In genomic region chr1:214332950-214333798, GRCh38 we compare ENCODE assay signal across 9 cellular contexts. TPM values are rescaled to one million over a fixed set of nuclear protein-coding genes. Genes with fewer than 3 reads are reported as not detected.
DNase-seq lines count a peak whose midpoint lies in the region; ATAC-seq and TF ChIP-seq lines count a peak whose summit lies in the region.
"Had no signal": no experiment of that assay in that cellular context is flagged by ENCODE, and none has a peak within 500 bp of the region (broad histone marks: within the 10 kb centered on the region; RNA-seq: fewer than 3 reads in every experiment).

No MANE protein-coding gene starts in this region.

- H3K4me1 Mint-ChIP-seq in CD8-positive, alpha-beta T cell (ENCODE audit: low read depth): no peaks in the 10 kb centered on the region
- peaks cover 7% of the 10 kb centered on the region for H3K4me1 Mint-ChIP-seq in activated CD8-positive, alpha-beta T cell treated with anti-CD3 and anti-CD28 coated beads, Interleukin-2, amount 10 ng/mL, durations not matched to agents 7 days and 5 days (ENCODE audit: low read depth)

- no peaks in the 10 kb centered on the region for H3K27me3 ChIP-seq in CD8-positive, alpha-beta T cell (ENCODE audit: insufficient read depth, low read length)

- intact Hi-C loops in CD8-positive, alpha-beta T cell (cut with DNase I, micrococcal nuclease): loop anchor here (1.0 to 10.0 kb wide), 6 partner anchors 252 to 1194 kb away; no protein-coding TSS in a partner anchor

- no peaks in the 10 kb centered on the region for H3K27me3 Mint-ChIP-seq in CD8-positive, alpha-beta T cell (ENCODE audit: low read depth)
- H3K27me3 Mint-ChIP-seq in activated CD8-positive, alpha-beta T cell treated with anti-CD3 and anti-CD28 coated beads, Interleukin-2, amount 10 ng/mL, durations not matched to agents 7 days and 5 days (ENCODE audit: low read depth): no peaks in the 10 kb centered on the region

- CTCF ChIA-PET in CD8-positive, alpha-beta T cell (lab: Charles Lee): interaction anchor here (0.8 to 17.7 kb wide), 26 partner anchors 8 to 1209 kb away, joined by 3 to 681 read pairs (median 10); partner anchors contain the start of gene SMYD2
- CTCF ChIA-PET in activated CD8-positive, alpha-beta T cell treated with anti-CD3 and anti-CD28 coated beads, Interleukin-2, amount 10 ng/mL, durations not matched to agents 7 days and 5 days (lab: Charles Lee): interaction anchor here (0.7 to 11.6 kb wide), 67 partner anchors 8 to 1194 kb away, joined by 3 to 486 read pairs (median 8); partner anchors contain the start of genes CENPF and SMYD2

- H3K4me3 Mint-ChIP-seq in CD8-positive, alpha-beta T cell: no peak overlapping the region
- H3K4me3 Mint-ChIP-seq in activated CD8-positive, alpha-beta T cell treated with anti-CD3 and anti-CD28 coated beads, Interleukin-2, amount 10 ng/mL, durations not matched to agents 7 days and 5 days: no peak overlapping the region

- peaks cover 19% of the 10 kb centered on the region for H3K36me3 ChIP-seq in CD8-positive, alpha-beta T cell (ENCODE audit: insufficient read depth, low read length)

- no peak for ATAC-seq in CD8-positive, alpha-beta T cell
- no peak for ATAC-seq in activated CD8-positive, alpha-beta T cell treated with anti-CD3 and anti-CD28 coated beads, Interleukin-2, amount 10 ng/mL, durations not matched to agents 7 days and 5 days
- ATAC-seq in omental fat pad (ENCODE audit: low FRiP score) (no peak), HG03095 (IDR thresholded peaks at IDR 0.05; ENCODE audit: unreplicated experiment) (no peak)

- POLR2A ChIA-PET in CD8-positive, alpha-beta T cell (lab: Charles Lee): no interaction called here
- POLR2A ChIA-PET in activated CD8-positive, alpha-beta T cell treated with anti-CD3 and anti-CD28 coated beads, Interleukin-2, amount 10 ng/mL, durations not matched to agents 7 days and 5 days (lab: Charles Lee): interaction anchor here (0.7 kb wide), 1 partner anchor 62 kb away, joined by 3 read pairs; no protein-coding TSS in a partner anchor

- H3K9me3 Mint-ChIP-seq in CD8-positive, alpha-beta T cell: no peaks in the 10 kb centered on the region
- H3K9me3 Mint-ChIP-seq in activated CD8-positive, alpha-beta T cell treated with anti-CD3 and anti-CD28 coated beads, Interleukin-2, amount 10 ng/mL, durations not matched to agents 7 days and 5 days (ENCODE audit: insufficient read depth): no peaks in the 10 kb centered on the region

- H3K36me3 Mint-ChIP-seq in CD8-positive, alpha-beta T cell: peaks cover 86% of the 10 kb centered on the region
- peaks cover 14% of the 10 kb centered on the region for H3K36me3 Mint-ChIP-seq in activated CD8-positive, alpha-beta T cell treated with anti-CD3 and anti-CD28 coated beads, Interleukin-2, amount 10 ng/mL, durations not matched to agents 7 days and 5 days (ENCODE audit: low read depth)

- no peaks in the 10 kb centered on the region for H3K9me3 ChIP-seq in CD8-positive, alpha-beta T cell (ENCODE audit: low read length)

- TF ChIP-seq CTCF in CD8-positive, alpha-beta T cell (IDR thresholded peaks at IDR 0.05): peak; percentile 59
- TF ChIP-seq CTCF in GM20000 (IDR thresholded peaks at IDR 0.05; ENCODE audit: extremely low read depth, missing control alignments): peak; percentile 73
- TF ChIP-seq CTCF in omental fat pad (IDR thresholded peaks at IDR 0.05): peak in 1 of 3 donors; percentile 49

- no peak overlapping the region for H3K27ac Mint-ChIP-seq in CD8-positive, alpha-beta T cell
- H3K27ac Mint-ChIP-seq in activated CD8-positive, alpha-beta T cell treated with anti-CD3 and anti-CD28 coated beads, Interleukin-2, amount 10 ng/mL, durations not matched to agents 7 days and 5 days: no peak overlapping the region

- H3K27ac ChIP-seq in CD8-positive, alpha-beta T cell (ENCODE audit: low read depth, low read length): no peak overlapping the region
- H3K27ac ChIP-seq: SK-N-MC had no signal

- no peaks in the 10 kb centered on the region for H3K4me1 ChIP-seq in CD8-positive, alpha-beta T cell (ENCODE audit: insufficient read depth, low read length)

- H3K4me3 ChIP-seq in CD8-positive, alpha-beta T cell (ENCODE audit: low read depth, low read length): no peak overlapping the region
- H3K4me3 ChIP-seq: SK-N-MC had no signal

- DNase-seq in CD8-positive, alpha-beta T cell: peak in 4 of 7 experiments; percentile 13 to 43 (median 28)
- DNase-seq in GM20000 (ENCODE audit: low spot score) (peak; percentile 42), NCI-H1436 (lab: John Stamatoyannopoulos, UW) (peak; percentile 36), fibroblast of gingiva (ENCODE audit: low read depth) (peak; percentile 53), omental fat pad (ENCODE audit: low spot score) (peak; percentile 55), foreskin melanocyte (no peak)
- peak; percentile 60 for DNase-seq in activated CD8-positive, alpha-beta T cell treated with anti-CD3 and anti-CD28 coated beads, Interleukin-2, amount 10 ng/mL, durations not matched to agents 7 days and 5 days

RNA-seq across cellular contexts. Expression of gene SMYD2, which starts 52.2 kb away (rescaled TPM):
- 10 to 100 TPM; 12.9 to 14.1 TPM for total RNA-seq in CD8-positive, alpha-beta T cell
- 10 to 100 TPM; 37.2 to 38.4 TPM for total RNA-seq in activated CD8-positive, alpha-beta T cell treated with anti-CD3 and anti-CD28 coated beads, Interleukin-2, amount 10 ng/mL, durations not matched to agents 7 days and 5 days
- 10 to 100 TPM; 22.7 to 45.1 (median 26.5) TPM for total RNA-seq in omental fat pad
